8 cellular contexts compared by ENCODE assay signal in the genomic region with DNA sequence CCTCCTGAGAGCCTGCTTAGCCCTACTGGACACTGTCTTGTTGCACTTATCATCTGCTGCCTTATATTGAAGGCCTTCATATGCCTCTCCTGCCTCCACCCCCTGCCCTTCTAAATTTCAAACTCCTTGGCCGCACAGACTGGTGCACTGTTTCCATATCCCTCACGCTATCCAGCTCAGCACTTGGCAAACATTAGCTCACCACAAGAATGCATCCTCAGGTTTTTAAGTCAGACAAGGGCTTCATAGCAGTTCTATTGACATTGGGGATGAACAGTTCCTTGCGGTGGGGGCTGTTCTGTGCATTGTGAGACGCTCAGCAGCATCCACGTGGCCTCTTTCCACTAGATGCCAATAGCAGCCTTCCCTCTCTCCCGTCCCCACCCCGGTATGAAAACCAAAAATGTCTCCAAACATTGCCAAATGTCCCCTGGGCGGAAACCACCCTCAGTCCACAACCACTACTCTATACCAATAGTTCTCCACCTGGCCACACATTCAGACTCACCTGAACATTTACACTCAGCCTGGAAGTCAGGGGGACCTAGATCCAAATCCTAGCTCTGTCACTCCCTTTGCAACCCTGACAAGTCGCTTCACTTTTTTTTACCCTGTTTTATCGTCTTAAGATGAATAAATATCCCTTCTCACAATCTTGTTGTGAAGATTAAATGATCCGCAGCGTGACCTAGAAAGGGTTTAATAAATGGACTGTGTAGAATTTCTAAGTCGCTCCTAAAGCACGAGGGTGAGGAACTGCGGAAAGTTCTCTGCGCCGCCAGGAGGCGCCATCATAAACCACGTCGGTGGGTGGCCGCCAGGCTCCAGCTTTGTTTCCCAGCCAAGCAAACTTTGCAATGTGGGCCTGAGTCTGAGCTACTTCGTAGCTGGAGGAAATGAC. TPM values are rescaled to one million over a fixed set of nuclear protein-coding genes. Genes with fewer than 3 reads are reported as not detected.
DNase-seq lines count a peak whose midpoint lies in the region; ATAC-seq and TF ChIP-seq lines count a peak whose summit lies in the region.

No MANE protein-coding gene starts in this region.

- H3K27me3 ChIP-seq in liver (ENCODE audit: control insufficient read depth in 4 of 4, insufficient read depth in 4 of 4, low read length in 3 of 4), result peaks cover 0 to 9% (median 0%) of the 10 kb centered on the region in 4 donors

- H3K4me3 ChIP-seq in Jurkat, Clone E6-1 (ENCODE audit: low read length), result no peak overlapping the region
- no peak overlapping the region for H3K4me3 ChIP-seq in liver (ENCODE audit: low read depth in 1 of 3, low read length in 3 of 3)

- DNase-seq in DMS79 (lab: John Stamatoyannopoulos, UW), result peak; percentile 96
- peak; percentile 50 for DNase-seq in Jurkat, Clone E6-1 (ENCODE audit: low read depth, low spot score)
- DNase-seq in central memory CD4-positive, alpha-beta T cell, result peak; percentile 27
- DNase-seq in stimulated activated naive CD4-positive, alpha-beta T cell treated with Interleukin-2 at 50 U/mL for 16 hours (lab: John Stamatoyannopoulos, UW), result peak; percentile 21
- no peak for DNase-seq in NCI-H345 (lab: John Stamatoyannopoulos, UW)

- peak; percentile 90 for TF ChIP-seq CTCF in VCaP (conservative IDR thresholded peaks at IDR 0.05)
- TF ChIP-seq CTCF in liver (IDR thresholded peaks at IDR 0.05; ENCODE audit: low read depth, low read length, missing input control), result peak; percentile 46

- WGBS in liver, result 23% methylated on average over 22 of the region's 22 CpGs

- H3K9me3 ChIP-seq in liver (ENCODE audit: control insufficient read depth in 4 of 4, low read length in 3 of 4), result no peaks in the 10 kb centered on the region

- no peak overlapping the region for H3K9ac ChIP-seq in liver (ENCODE audit: low read depth in 1 of 2, low read length in 2 of 2)

- TF ChIP-seq RAD21 in liver (IDR thresholded peaks at IDR 0.05), result peak; percentile 49 to 72

- H3K27ac ChIP-seq in VCaP (no peak overlapping the region), liver (ENCODE audit: low read depth in 1 of 2, low read length in 2 of 2) (no peak overlapping the region)

- no peak for ATAC-seq in HG03521 (IDR thresholded peaks at IDR 0.05; ENCODE audit: unreplicated experiment)

- H3K36me3 ChIP-seq in liver (ENCODE audit: control insufficient read depth in 4 of 4, insufficient read depth in 3 of 4, low read depth in 1 of 4, low read length in 3 of 4), result no peaks in the 10 kb centered on the region

- H3K4me1 ChIP-seq in liver (ENCODE audit: control insufficient read depth in 4 of 4, insufficient read depth in 4 of 4, low read length in 3 of 4), result no peaks in the 10 kb centered on the region

TF ChIP-seq in liver, 16 proteins besides CTCF, POLR2A, EP300 and RAD21:
- no peak for TF ChIP-seq JUND (IDR thresholded peaks at IDR 0.05)
- no peak for TF ChIP-seq EGR1 (IDR thresholded peaks at IDR 0.05; ENCODE audit: low read depth in 2 of 2)
- TF ChIP-seq HNF4G (IDR thresholded peaks at IDR 0.05), result no peak
- TF ChIP-seq MAX (IDR thresholded peaks at IDR 0.05), result no peak
- TF ChIP-seq TAF1 (conservative IDR thresholded peaks at IDR 0.05), result no peak
- no peak for TF ChIP-seq GABPA (IDR thresholded peaks at IDR 0.05 in 1 of 2, conservative IDR thresholded peaks at IDR 0.05 in 1 of 2)
- no peak for TF ChIP-seq FOXA2 (IDR thresholded peaks at IDR 0.05)
- TF ChIP-seq ZBTB33 (IDR thresholded peaks at IDR 0.05), result no peak
- no peak for TF ChIP-seq NR2F2 (IDR thresholded peaks at IDR 0.05)
- TF ChIP-seq, protein P1, sequence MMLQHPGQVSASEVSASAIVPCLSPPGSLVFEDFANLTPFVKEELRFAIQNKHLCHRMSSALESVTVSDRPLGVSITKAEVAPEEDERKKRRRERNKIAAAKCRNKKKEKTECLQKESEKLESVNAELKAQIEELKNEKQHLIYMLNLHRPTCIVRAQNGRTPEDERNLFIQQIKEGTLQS (IDR thresholded peaks at IDR 0.05), result no peak
- TF ChIP-seq, protein P2, sequence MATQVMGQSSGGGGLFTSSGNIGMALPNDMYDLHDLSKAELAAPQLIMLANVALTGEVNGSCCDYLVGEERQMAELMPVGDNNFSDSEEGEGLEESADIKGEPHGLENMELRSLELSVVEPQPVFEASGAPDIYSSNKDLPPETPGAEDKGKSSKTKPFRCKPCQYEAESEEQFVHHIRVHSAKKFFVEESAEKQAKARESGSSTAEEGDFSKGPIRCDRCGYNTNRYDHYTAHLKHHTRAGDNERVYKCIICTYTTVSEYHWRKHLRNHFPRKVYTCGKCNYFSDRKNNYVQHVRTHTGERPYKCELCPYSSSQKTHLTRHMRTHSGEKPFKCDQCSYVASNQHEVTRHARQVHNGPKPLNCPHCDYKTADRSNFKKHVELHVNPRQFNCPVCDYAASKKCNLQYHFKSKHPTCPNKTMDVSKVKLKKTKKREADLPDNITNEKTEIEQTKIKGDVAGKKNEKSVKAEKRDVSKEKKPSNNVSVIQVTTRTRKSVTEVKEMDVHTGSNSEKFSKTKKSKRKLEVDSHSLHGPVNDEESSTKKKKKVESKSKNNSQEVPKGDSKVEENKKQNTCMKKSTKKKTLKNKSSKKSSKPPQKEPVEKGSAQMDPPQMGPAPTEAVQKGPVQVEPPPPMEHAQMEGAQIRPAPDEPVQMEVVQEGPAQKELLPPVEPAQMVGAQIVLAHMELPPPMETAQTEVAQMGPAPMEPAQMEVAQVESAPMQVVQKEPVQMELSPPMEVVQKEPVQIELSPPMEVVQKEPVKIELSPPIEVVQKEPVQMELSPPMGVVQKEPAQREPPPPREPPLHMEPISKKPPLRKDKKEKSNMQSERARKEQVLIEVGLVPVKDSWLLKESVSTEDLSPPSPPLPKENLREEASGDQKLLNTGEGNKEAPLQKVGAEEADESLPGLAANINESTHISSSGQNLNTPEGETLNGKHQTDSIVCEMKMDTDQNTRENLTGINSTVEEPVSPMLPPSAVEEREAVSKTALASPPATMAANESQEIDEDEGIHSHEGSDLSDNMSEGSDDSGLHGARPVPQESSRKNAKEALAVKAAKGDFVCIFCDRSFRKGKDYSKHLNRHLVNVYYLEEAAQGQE (IDR thresholded peaks at IDR 0.05), result no peak
- no peak for TF ChIP-seq HNF4A (conservative IDR thresholded peaks at IDR 0.05)
- TF ChIP-seq YY1 (IDR thresholded peaks at IDR 0.05), result no peak
- TF ChIP-seq SP1 (IDR thresholded peaks at IDR 0.05), result no peak
- no peak for TF ChIP-seq RXRA (IDR thresholded peaks at IDR 0.05)
- no peak for TF ChIP-seq FOXA1 (IDR thresholded peaks at IDR 0.05)
TF ChIP-seq in liver: peak in this region for 0.

RNA-seq across cellular contexts. Expression of gene CEACAM3, which starts 3.6 kb away (rescaled TPM):
- not detected for polyA plus RNA-seq in Jurkat, Clone E6-1 (2012; ENCODE audit: insufficient read depth, insufficient read length)
- under 1 TPM; 0.59 to 0.70 TPM for total RNA-seq in liver
- polyA plus RNA-seq in liver, result under 1 TPM in 1 of 2 donors, not detected in 1; 0.37 TPM

RNA-seq across cellular contexts. Expression of gene CEACAM6, which starts 37.4 kb away (rescaled TPM):
- not detected for polyA plus RNA-seq in Jurkat, Clone E6-1 (2012; ENCODE audit: insufficient read depth, insufficient read length)
- total RNA-seq in liver, result 1 to 10 TPM in 1 of 2 donors, under 1 TPM in 1; 0.08 to 2.4 TPM
- polyA plus RNA-seq in liver, result under 1 TPM in 1 of 2 donors, not detected in 1; 0.28 TPM

RNA-seq across cellular contexts. Expression of gene LYPD4, which starts 51.7 kb away (rescaled TPM):
- polyA plus RNA-seq in Jurkat, Clone E6-1 (2012; ENCODE audit: insufficient read depth, insufficient read length), result not detected
- total RNA-seq in liver, result not detected
- polyA plus RNA-seq in liver, result not detected

RNA-seq across cellular contexts. Expression of gene DMRTC2, which starts 52.1 kb away (rescaled TPM):
- polyA plus RNA-seq in Jurkat, Clone E6-1 (2012; ENCODE audit: insufficient read depth, insufficient read length), result not detected
- total RNA-seq in liver, result not detected
- polyA plus RNA-seq in liver, result not detected
